ENCODE assay signal across 20 cellular contexts in the genomic region with DNA sequence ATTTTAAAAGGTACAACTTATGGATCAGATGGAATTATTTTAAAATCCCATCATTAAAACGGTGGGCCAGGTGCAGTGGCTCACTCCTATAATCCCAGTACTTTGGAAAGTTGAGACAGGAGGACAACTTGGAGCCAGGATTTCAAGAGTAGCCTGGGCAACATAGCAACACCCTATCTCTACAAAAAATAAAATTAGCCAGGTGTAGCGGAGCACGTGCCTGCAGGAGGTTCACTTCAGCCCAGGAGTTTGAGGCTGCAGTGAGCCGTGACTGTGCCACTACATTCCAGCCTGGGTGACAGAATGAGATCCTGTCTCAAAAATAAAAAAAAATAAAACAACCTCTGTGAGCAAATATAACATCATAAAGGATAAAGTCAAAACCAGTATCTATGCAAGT. TPM values are rescaled to one million over a fixed set of nuclear protein-coding genes. Genes with fewer than 3 reads are reported as not detected.
DNase-seq lines count a peak whose midpoint lies in the region; ATAC-seq and TF ChIP-seq lines count a peak whose summit lies in the region.
"Had no signal": no experiment of that assay in that cellular context is flagged by ENCODE, and none has a peak within 500 bp of the region (broad histone marks: within the 10 kb centered on the region; RNA-seq: fewer than 3 reads in every experiment).

No MANE protein-coding gene starts in this region.

- DNase-seq in cardiac muscle cell (ENCODE audit: low read depth in 1 of 2, low spot score in 1 of 2): no peak
- no peak for DNase-seq in right cardiac atrium
- peak; percentile 55 for DNase-seq in Caki2 (ENCODE audit: low read depth)
- DNase-seq in WERI-Rb-1: no peak
- DNase-seq in cerebellar nuclear complex (lab: John Stamatoyannopoulos, UW): no peak
- DNase-seq in activated CD8-positive, alpha-beta T cell treated with anti-CD3 and anti-CD28 coated beads for 36 hours: no peak
- DNase-seq: CD4-positive, alpha-beta memory T cell; COR-L47; HCEC 1CT; IMR-90; MM.1S; NCI-H2029; NCI-H226; NCI-H510A treated with DMSO at 0.1 percent for 48 hours; SJCRH30 had no signal

- peak overlapping the region; percentile 56 for H3K4me2 ChIP-seq in parathyroid adenoma (ENCODE audit: low read length)
- H3K4me2 ChIP-seq: BLaER1, KMS-11 had no signal

- H3K27me3 Mint-ChIP-seq in activated CD8-positive, alpha-beta T cell treated with anti-CD3 and anti-CD28 coated beads for 36 hours: no peaks in the 10 kb centered on the region
- H3K27me3 Mint-ChIP-seq: CD4-positive, alpha-beta memory T cell had no signal

- H3K9me3 Mint-ChIP-seq in activated CD8-positive, alpha-beta T cell treated with anti-CD3 and anti-CD28 coated beads for 36 hours: no peaks in the 10 kb centered on the region
- H3K9me3 Mint-ChIP-seq: CD4-positive, alpha-beta memory T cell had no signal

- POLR2A ChIA-PET in activated CD8-positive, alpha-beta T cell treated with anti-CD3 and anti-CD28 coated beads for 36 hours (lab: Charles Lee): no interaction called here

- CTCF ChIA-PET in activated CD8-positive, alpha-beta T cell treated with anti-CD3 and anti-CD28 coated beads for 36 hours (lab: Charles Lee): no interaction called here

- no peak overlapping the region for H2AFZ ChIP-seq in parathyroid adenoma

- H3K9me3 ChIP-seq in cardiac muscle cell (ENCODE audit: low read depth) (no peaks in the 10 kb centered on the region), right cardiac atrium (ENCODE audit: control insufficient read depth, low read length) (no peaks in the 10 kb centered on the region), WERI-Rb-1 (ENCODE audit: severe bottlenecking) (no peaks in the 10 kb centered on the region), parathyroid adenoma (ENCODE audit: control insufficient read depth, low read length) (no peaks in the 10 kb centered on the region)
- H3K9me3 ChIP-seq: BLaER1, SJCRH30 had no signal

- TF ChIP-seq CTCF in cardiac muscle cell (IDR thresholded peaks at IDR 0.05; ENCODE audit: low read depth, low read length) (no peak), WERI-Rb-1 (IDR thresholded peaks at IDR 0.05; ENCODE audit: low read depth, low read length) (no peak), parathyroid adenoma (IDR thresholded peaks at IDR 0.05) (no peak)
- no peak for TF ChIP-seq CTCF in activated CD8-positive, alpha-beta T cell treated with anti-CD3 and anti-CD28 coated beads for 36 hours (IDR thresholded peaks at IDR 0.05)

- ATAC-seq in right cardiac atrium (no peak), GM18868 (IDR thresholded peaks at IDR 0.05; ENCODE audit: unreplicated experiment) (no peak)
- ATAC-seq in activated CD8-positive, alpha-beta T cell treated with anti-CD3 and anti-CD28 coated beads for 36 hours: no peak
- ATAC-seq: SK-N-SH treated with all-trans-retinoic acid at 6 μM for 48 hours had no signal

- H3K27ac ChIP-seq in cardiac muscle cell: peak overlapping the region; percentile 22
- no peak overlapping the region for H3K27ac ChIP-seq in right cardiac atrium (ENCODE audit: low read length)
- peak overlapping the region; percentile 14 for H3K27ac ChIP-seq in WERI-Rb-1
- no peak overlapping the region for H3K27ac ChIP-seq in parathyroid adenoma
- H3K27ac ChIP-seq: BLaER1, KMS-11, SJCRH30 had no signal

- intact Hi-C loops in right cardiac atrium (cut with DNase I): no loop called here
- intact Hi-C loops in activated CD8-positive, alpha-beta T cell treated with anti-CD3 and anti-CD28 coated beads for 36 hours (cut with micrococcal nuclease): no loop called here

- H3K4me3 Mint-ChIP-seq in activated CD8-positive, alpha-beta T cell treated with anti-CD3 and anti-CD28 coated beads for 36 hours: no peak overlapping the region
- H3K4me3 Mint-ChIP-seq: CD4-positive, alpha-beta memory T cell had no signal

- peaks cover 3% of the 10 kb centered on the region for H3K4me1 Mint-ChIP-seq in activated CD8-positive, alpha-beta T cell treated with anti-CD3 and anti-CD28 coated beads for 36 hours (ENCODE audit: low read depth)

- in situ Hi-C loops in Caki2 (cut with HindIII; ENCODE audit: low pct_unique_long_range_greater_than_20kb, low sequenced_read_pairs): no loop called here

- peaks cover 48% of the 10 kb centered on the region for H3K36me3 Mint-ChIP-seq in activated CD8-positive, alpha-beta T cell treated with anti-CD3 and anti-CD28 coated beads for 36 hours (ENCODE audit: low read depth)

- peaks cover 16% of the 10 kb centered on the region for H3K4me1 ChIP-seq in cardiac muscle cell (ENCODE audit: low read depth)
- no peaks in the 10 kb centered on the region for H3K4me1 ChIP-seq in right cardiac atrium (ENCODE audit: control insufficient read depth, insufficient read depth, low read length)
- H3K4me1 ChIP-seq in parathyroid adenoma: peaks cover 3% of the 10 kb centered on the region
- H3K4me1 ChIP-seq: BLaER1, SJCRH30 had no signal

- H3K27me3 ChIP-seq in cardiac muscle cell (no peaks in the 10 kb centered on the region), right cardiac atrium (ENCODE audit: control insufficient read depth, insufficient read depth) (no peaks in the 10 kb centered on the region), WERI-Rb-1 (ENCODE audit: insufficient read depth, low read depth, severe bottlenecking) (no peaks in the 10 kb centered on the region), parathyroid adenoma (ENCODE audit: control insufficient read depth, insufficient read depth, low read length) (no peaks in the 10 kb centered on the region)
- H3K27me3 ChIP-seq: BLaER1, SJCRH30 had no signal

- H3K9ac ChIP-seq in parathyroid adenoma: no peak overlapping the region
- H3K9ac ChIP-seq: BLaER1, KMS-11 had no signal

- peaks cover 44% of the 10 kb centered on the region for H3K36me3 ChIP-seq in cardiac muscle cell
- peaks cover 80% of the 10 kb centered on the region for H3K36me3 ChIP-seq in WERI-Rb-1
- no peaks in the 10 kb centered on the region for H3K36me3 ChIP-seq in parathyroid adenoma (ENCODE audit: control insufficient read depth, insufficient read depth, low read length)

- no peak overlapping the region for H3K4me3 ChIP-seq in cardiac muscle cell
- no peak overlapping the region for H3K4me3 ChIP-seq in right cardiac atrium (ENCODE audit: low read length)
- no peak overlapping the region for H3K4me3 ChIP-seq in WERI-Rb-1 (ENCODE audit: low read depth, low read length)
- peak overlapping the region; percentile 30 for H3K4me3 ChIP-seq in parathyroid adenoma (ENCODE audit: low read depth, low read length)
- H3K4me3 ChIP-seq: BLaER1, SJCRH30 had no signal

- H3K79me2 ChIP-seq in parathyroid adenoma: no peaks in the 10 kb centered on the region

- H3K27ac Mint-ChIP-seq in activated CD8-positive, alpha-beta T cell treated with anti-CD3 and anti-CD28 coated beads for 36 hours: no peak overlapping the region

- 69% methylated on average over 4 of the region's 4 CpGs for whole genome bisulfite sequencing in right cardiac atrium

RNA-seq across cellular contexts. Expression of a gene that starts 11.4 kb away (rescaled TPM):
- total RNA-seq in cardiac muscle cell (148 TPM in 2 replicates), right cardiac atrium (100 to 1,000 TPM; 117 to 133 (median 128) TPM)
- polyA plus RNA-seq in cardiac muscle cell (177 and 199 TPM in 2 replicates), right cardiac atrium (105 TPM)
- 206 and 212 TPM in 2 replicates for total RNA-seq in Caki2 (2014; rRNA removed; shearing (Covaris generic); ENCODE audit: low replicate concordance)
- total RNA-seq in activated CD8-positive, alpha-beta T cell treated with anti-CD3 and anti-CD28 coated beads for 36 hours: 100 to 1,000 TPM; 114 to 118 TPM

Comparison
In these comparisons a context has a peak if more than half of its experiments do, and no peak if none do; other contexts are left out.
1. H3K27ac ChIP-seq: peak in cardiac muscle cell (single experiment) and WERI-Rb-1 (single experiment); none in right cardiac atrium (single experiment) and parathyroid adenoma (single experiment).